ENCODE assay signal across 27 cellular contexts in the genomic region with DNA sequence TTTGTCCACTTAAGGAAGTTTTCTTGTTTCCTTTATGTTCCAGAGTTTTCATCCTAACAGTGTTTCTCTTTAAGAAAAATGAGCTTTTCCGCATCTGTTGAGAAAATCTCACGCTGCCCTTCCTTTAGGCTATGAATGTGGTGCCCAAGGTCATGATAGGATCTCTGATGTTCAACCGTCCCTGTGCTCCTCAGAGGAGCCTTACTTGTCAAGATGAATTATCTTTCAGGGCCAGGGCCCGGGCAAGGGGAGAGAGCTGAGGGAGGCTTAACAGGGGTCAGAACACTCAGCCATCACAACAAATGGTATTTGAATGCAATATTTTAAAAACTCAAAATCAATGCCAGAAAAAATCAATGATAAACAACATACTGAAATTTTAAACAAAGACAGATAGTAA. TPM values are rescaled to one million over a fixed set of nuclear protein-coding genes. Genes with fewer than 3 reads are reported as not detected.
"Had no signal": no experiment of that assay in that cellular context is flagged by ENCODE, and none has a peak within 500 bp of the region (broad histone marks: within the 10 kb centered on the region; RNA-seq: fewer than 3 reads in every experiment).

No MANE protein-coding gene starts in this region.

- H3K36me3 ChIP-seq: esophagus squamous epithelium, gastrocnemius medialis, heart right ventricle, left lung, lower lobe of right lung had no signal

- ATAC-seq: esophagus mucosa, gastrocnemius medialis, heart right ventricle, left cardiac atrium, left lung, left ventricle myocardium superior, lower lobe of right lung, mucosa of descending colon had no signal

- H3K36me3 Mint-ChIP-seq: mesothelial cell of epicardium had no signal

- H3K27ac Mint-ChIP-seq: mesothelial cell of epicardium had no signal

- H3K9me3 Mint-ChIP-seq: mesothelial cell of epicardium had no signal

- H3K9me3 ChIP-seq: esophagus squamous epithelium, gastrocnemius medialis, heart right ventricle, left lung, lower lobe of right lung, mucosa of descending colon had no signal

- H3K27me3 ChIP-seq: dorsolateral prefrontal cortex, gastrocnemius medialis had no signal

- DNase-seq: dermis blood vessel endothelial cell; dorsolateral prefrontal cortex; effector CD4-positive, alpha-beta T cell; effector memory CD4-positive, alpha-beta T cell; esophagus squamous epithelium; foreskin fibroblast; foreskin melanocyte; gastrocnemius medialis; glutamatergic neuron; head of caudate nucleus; heart right ventricle; hippocampal formation; left cardiac atrium; left lung; left ventricle myocardium superior; lower lobe of right lung; mesenchymal stem cell; mucosa of descending colon had no signal

- FAIRE-seq: colon, endothelial cell of umbilical vein, islet of Langerhans, keratinocyte had no signal

- H3K4me3 ChIP-seq: coronary artery, dorsolateral prefrontal cortex, esophagus squamous epithelium, gastrocnemius medialis, heart right ventricle, left lung, lower lobe of right lung, mucosa of descending colon had no signal

- H3K27ac ChIP-seq: coronary artery, dorsolateral prefrontal cortex, epithelial cell of prostate, esophagus squamous epithelium, gastrocnemius medialis, heart right ventricle, left lung, lower lobe of right lung had no signal

- H3K4me3 Mint-ChIP-seq: mesothelial cell of epicardium had no signal

RNA-seq across cellular contexts. Expression of gene NAT8L, which starts 44.1 kb away (rescaled TPM):
- total RNA-seq: glomerular endothelial cell had no signal
